9 cellular contexts compared by ENCODE assay signal in the genomic region with DNA sequence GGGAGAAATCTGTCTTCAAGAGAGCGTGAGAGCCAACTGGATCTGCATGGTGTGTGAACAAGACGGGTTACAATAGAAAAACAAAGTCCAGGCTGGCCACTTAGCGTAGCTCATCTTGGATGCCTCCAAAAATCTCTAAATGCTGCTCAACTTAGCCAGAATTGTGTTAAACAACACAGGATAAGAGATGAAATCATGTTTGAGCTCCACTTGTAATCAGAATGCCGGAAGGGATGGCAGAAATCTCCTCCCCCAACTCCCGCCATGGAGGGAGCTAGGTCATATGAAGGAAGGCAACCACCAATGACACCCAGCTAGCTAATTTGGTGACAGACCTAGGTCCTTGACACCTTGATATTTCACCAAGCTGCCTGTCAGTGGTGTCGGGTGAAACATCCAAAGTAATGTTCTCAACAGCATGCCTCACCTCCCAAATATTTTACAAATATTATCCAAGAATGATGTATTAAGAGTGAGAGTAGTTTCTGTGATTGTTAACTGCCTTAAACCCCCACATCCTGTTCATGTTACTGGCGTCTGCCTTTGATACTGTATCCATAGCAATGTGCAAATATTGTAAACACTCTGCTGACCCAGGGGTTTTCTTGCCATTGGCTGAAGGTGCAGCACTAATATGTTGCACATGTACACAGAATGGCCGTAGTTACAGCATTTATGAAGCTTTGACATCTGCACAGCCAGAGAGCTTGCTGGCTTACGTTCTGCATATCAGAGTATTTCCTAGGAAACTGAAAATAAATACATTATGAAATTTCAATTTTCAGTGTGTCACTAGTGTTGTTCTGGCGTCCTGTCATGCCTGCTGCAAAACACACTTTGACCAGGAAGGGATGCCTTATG. TPM values are rescaled to one million over a fixed set of nuclear protein-coding genes. Genes with fewer than 3 reads are reported as not detected.
DNase-seq lines count a peak whose midpoint lies in the region; ATAC-seq lines count a peak whose summit lies in the region.
"Had no signal": no experiment of that assay in that cellular context is flagged by ENCODE, and none has a peak within 500 bp of the region (broad histone marks: within the 10 kb centered on the region; RNA-seq: fewer than 3 reads in every experiment).

No MANE protein-coding gene starts in this region.

- peaks cover under 1% of the 10 kb centered on the region for H3K36me3 Mint-ChIP-seq in activated naive CD4-positive, alpha-beta T cell treated with anti-CD3 and anti-CD28 coated beads for 36 hours (ENCODE audit: low read depth)
- H3K36me3 Mint-ChIP-seq: IgD-negative memory B cell had no signal

- H3K9me3 Mint-ChIP-seq in activated naive CD4-positive, alpha-beta T cell treated with anti-CD3 and anti-CD28 coated beads for 36 hours: peaks cover 13% of the 10 kb centered on the region

- H3K27ac Mint-ChIP-seq in activated naive CD4-positive, alpha-beta T cell treated with anti-CD3 and anti-CD28 coated beads for 36 hours: no peak overlapping the region

- H3K27me3 Mint-ChIP-seq in activated naive CD4-positive, alpha-beta T cell treated with anti-CD3 and anti-CD28 coated beads for 36 hours (ENCODE audit: low read depth): no peaks in the 10 kb centered on the region

- peaks cover 13% of the 10 kb centered on the region for H3K4me1 Mint-ChIP-seq in activated naive CD4-positive, alpha-beta T cell treated with anti-CD3 and anti-CD28 coated beads for 36 hours (ENCODE audit: low read depth)

- CTCF ChIA-PET in activated naive CD4-positive, alpha-beta T cell treated with anti-CD3 and anti-CD28 coated beads for 36 hours (lab: Charles Lee): interaction anchor here (1.1 kb wide), 1 partner anchor 16 kb away, joined by 3 read pairs; no protein-coding TSS in a partner anchor

- ATAC-seq in GM18519 (IDR thresholded peaks at IDR 0.05; ENCODE audit: low FRiP score, unreplicated experiment) (peak; percentile 80), HG03135 (IDR thresholded peaks at IDR 0.05; ENCODE audit: unreplicated experiment) (peak; percentile 79)

- intact Hi-C loops in activated naive CD4-positive, alpha-beta T cell treated with anti-CD3 and anti-CD28 coated beads for 36 hours (cut with micrococcal nuclease): no loop called here

- H3K4me3 Mint-ChIP-seq in activated naive CD4-positive, alpha-beta T cell treated with anti-CD3 and anti-CD28 coated beads for 36 hours: no peak overlapping the region

- peak; percentile 55 for DNase-seq in central memory CD4-positive, alpha-beta T cell
- DNase-seq in non-pigmented ciliary epithelial cell (ENCODE audit: low read depth) (peak; percentile 37), superior temporal gyrus (ENCODE audit: extremely low spot score) (no peak), Ammon's horn (ENCODE audit: low spot score) (no peak), glomerular visceral epithelial cell (ENCODE audit: extremely low spot score) (no peak)
- no peak for DNase-seq in activated naive CD4-positive, alpha-beta T cell treated with anti-CD3 and anti-CD28 coated beads for 36 hours

RNA-seq across cellular contexts. Expression of gene TMEM254, which starts 25.8 kb away (rescaled TPM):
- 10 to 100 TPM; 16.2 to 16.7 TPM for total RNA-seq in activated naive CD4-positive, alpha-beta T cell treated with anti-CD3 and anti-CD28 coated beads for 36 hours

RNA-seq across cellular contexts. Expression of gene PLAC9, which starts 28.2 kb away (rescaled TPM):
- total RNA-seq in activated naive CD4-positive, alpha-beta T cell treated with anti-CD3 and anti-CD28 coated beads for 36 hours: not detected

Comparison
In these comparisons a context has a peak if more than half of its experiments do, and no peak if none do; other contexts are left out.
1. DNase-seq: peak in central memory CD4-positive, alpha-beta T cell (single experiment) and non-pigmented ciliary epithelial cell (single experiment); none in superior temporal gyrus (single experiment), Ammon's horn (single experiment), glomerular visceral epithelial cell (single experiment) and activated naive CD4-positive, alpha-beta T cell treated with anti-CD3 and anti-CD28 coated beads for 36 hours (single experiment).